Comparison of ENCODE assay signal across 1 cellular context in the genomic region with DNA sequence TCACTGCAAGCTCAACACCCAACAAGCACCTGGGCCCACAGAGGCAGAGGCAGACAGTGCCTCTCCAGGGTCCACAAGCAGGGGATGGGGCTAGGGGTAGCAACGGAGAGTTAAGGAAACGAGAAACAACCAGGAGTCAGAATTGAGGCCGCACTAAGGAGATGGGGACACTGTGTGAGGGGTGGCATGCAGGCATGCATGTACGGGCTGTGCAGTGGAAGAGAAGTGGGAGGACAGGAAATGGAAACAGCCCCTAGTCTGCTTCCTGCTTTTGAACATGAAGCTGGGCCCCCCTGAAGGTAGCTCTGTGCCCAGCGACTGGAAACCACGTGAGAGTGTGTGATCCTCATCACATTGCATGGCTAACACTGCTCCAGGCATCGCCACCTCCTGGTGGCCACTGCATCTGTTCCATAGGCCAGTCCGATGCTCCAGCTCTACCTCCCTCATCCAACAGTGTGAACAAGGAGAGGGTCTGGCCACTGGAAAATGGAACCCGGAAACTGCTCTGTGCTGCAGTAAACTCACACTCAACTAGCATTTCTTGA.
TF ChIP-seq lines count a peak whose summit lies in the region.

No MANE protein-coding gene starts in this region.

TF ChIP-seq in HepG2, 621 proteins besides CTCF, POLR2A, EP300 and RAD21 (continued from another document and continues in another):
- TF ChIP-seq, protein P1, sequence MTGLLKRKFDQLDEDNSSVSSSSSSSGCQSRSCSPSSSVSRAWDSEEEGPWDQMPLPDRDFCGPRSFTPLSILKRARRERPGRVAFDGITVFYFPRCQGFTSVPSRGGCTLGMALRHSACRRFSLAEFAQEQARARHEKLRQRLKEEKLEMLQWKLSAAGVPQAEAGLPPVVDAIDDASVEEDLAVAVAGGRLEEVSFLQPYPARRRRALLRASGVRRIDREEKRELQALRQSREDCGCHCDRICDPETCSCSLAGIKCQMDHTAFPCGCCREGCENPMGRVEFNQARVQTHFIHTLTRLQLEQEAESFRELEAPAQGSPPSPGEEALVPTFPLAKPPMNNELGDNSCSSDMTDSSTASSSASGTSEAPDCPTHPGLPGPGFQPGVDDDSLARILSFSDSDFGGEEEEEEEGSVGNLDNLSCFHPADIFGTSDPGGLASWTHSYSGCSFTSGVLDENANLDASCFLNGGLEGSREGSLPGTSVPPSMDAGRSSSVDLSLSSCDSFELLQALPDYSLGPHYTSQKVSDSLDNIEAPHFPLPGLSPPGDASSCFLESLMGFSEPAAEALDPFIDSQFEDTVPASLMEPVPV (CRISPR knock-in tag; IDR thresholded peaks at IDR 0.05), result no peak
- TF ChIP-seq ERF (CRISPR knock-in tag; IDR thresholded peaks at IDR 0.05), result peak; percentile 73
- TF ChIP-seq ZFX (CRISPR knock-in tag; IDR thresholded peaks at IDR 0.05; ENCODE audit: low read depth), result peak; percentile 38; the same call in 1 of the 2 replicates
- TF ChIP-seq HNRNPH1 (optimal IDR thresholded peaks at IDR 0.05; ENCODE audit: low read depth, low read length), result no peak
- no peak; the same call in 1 of the 2 replicates for TF ChIP-seq CBX5 (CRISPR knock-in tag; IDR thresholded peaks at IDR 0.05; ENCODE audit: borderline replicate concordance)
- TF ChIP-seq ZSCAN9 (CRISPR knock-in tag; IDR thresholded peaks at IDR 0.05; ENCODE audit: borderline replicate concordance), result no peak
- TF ChIP-seq POLR2AphosphoS5 (IDR thresholded peaks at IDR 0.05; ENCODE audit: low read depth, low read length), result no peak
- no peak for TF ChIP-seq EZH2 (conservative IDR thresholded peaks at IDR 0.05; ENCODE audit: low read depth, low read length)
- TF ChIP-seq HDAC2 (CRISPR knock-in tag; IDR thresholded peaks at IDR 0.05), result peak; percentile 52; the same call in 1 of the 2 replicates
- no peak for TF ChIP-seq ZFP36 (IDR thresholded peaks at IDR 0.05; ENCODE audit: borderline replicate concordance, low read depth, low read length, partially characterized antibody)
- no peak for TF ChIP-seq CEBPB (IDR thresholded peaks at IDR 0.05; ENCODE audit: borderline replicate concordance, low read depth, low read length)
- no peak for TF ChIP-seq ZNF136 (CRISPR knock-in tag; IDR thresholded peaks at IDR 0.05; ENCODE audit: low read depth)
- no peak for TF ChIP-seq RBAK (CRISPR knock-in tag; IDR thresholded peaks at IDR 0.05)
- 0 out of 2 replicates have a peak, but pooled peaks have one; percentile 17 for TF ChIP-seq ZNF788 (CRISPR knock-in tag; IDR thresholded peaks at IDR 0.05; ENCODE audit: borderline replicate concordance)
- TF ChIP-seq, protein P2, sequence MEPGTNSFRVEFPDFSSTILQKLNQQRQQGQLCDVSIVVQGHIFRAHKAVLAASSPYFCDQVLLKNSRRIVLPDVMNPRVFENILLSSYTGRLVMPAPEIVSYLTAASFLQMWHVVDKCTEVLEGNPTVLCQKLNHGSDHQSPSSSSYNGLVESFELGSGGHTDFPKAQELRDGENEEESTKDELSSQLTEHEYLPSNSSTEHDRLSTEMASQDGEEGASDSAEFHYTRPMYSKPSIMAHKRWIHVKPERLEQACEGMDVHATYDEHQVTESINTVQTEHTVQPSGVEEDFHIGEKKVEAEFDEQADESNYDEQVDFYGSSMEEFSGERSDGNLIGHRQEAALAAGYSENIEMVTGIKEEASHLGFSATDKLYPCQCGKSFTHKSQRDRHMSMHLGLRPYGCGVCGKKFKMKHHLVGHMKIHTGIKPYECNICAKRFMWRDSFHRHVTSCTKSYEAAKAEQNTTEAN (CRISPR knock-in tag; conservative IDR thresholded peaks at IDR 0.05), result peak; percentile 50; the same call in 1 of the 2 replicates
- TF ChIP-seq U2AF2 (IDR thresholded peaks at IDR 0.05; ENCODE audit: low read depth, low read length), result no peak
- TF ChIP-seq ZNF737 (CRISPR knock-in tag; IDR thresholded peaks at IDR 0.05; ENCODE audit: borderline replicate concordance), result no peak
- TF ChIP-seq HNF4A (CRISPR knock-in tag; IDR thresholded peaks at IDR 0.05), result no peak
- TF ChIP-seq, protein P3, sequence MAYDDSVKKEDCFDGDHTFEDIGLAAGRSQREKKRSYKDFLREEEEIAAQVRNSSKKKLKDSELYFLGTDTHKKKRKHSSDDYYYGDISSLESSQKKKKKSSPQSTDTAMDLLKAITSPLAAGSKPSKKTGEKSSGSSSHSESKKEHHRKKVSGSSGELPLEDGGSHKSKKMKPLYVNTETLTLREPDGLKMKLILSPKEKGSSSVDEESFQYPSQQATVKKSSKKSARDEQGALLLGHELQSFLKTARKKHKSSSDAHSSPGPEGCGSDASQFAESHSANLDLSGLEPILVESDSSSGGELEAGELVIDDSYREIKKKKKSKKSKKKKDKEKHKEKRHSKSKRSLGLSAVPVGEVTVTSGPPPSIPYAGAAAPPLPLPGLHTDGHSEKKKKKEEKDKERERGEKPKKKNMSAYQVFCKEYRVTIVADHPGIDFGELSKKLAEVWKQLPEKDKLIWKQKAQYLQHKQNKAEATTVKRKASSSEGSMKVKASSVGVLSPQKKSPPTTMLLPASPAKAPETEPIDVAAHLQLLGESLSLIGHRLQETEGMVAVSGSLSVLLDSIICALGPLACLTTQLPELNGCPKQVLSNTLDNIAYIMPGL (CRISPR knock-in tag; IDR thresholded peaks at IDR 0.05; ENCODE audit: borderline replicate concordance in 1 of 2, low read depth in 1 of 2), result 0 out of 4 replicates have a peak, but pooled peaks of 1 of the 2 experiments have one; percentile 44
- TF ChIP-seq HNRNPK (IDR thresholded peaks at IDR 0.05; ENCODE audit: low read depth, low read length, poor library complexity, severe bottlenecking), result no peak
- TF ChIP-seq MED13 (CRISPR knock-in tag; IDR thresholded peaks at IDR 0.05), result no peak
- no peak for TF ChIP-seq ZNF121 (CRISPR knock-in tag; IDR thresholded peaks at IDR 0.05)
- TF ChIP-seq TEAD3 (CRISPR knock-in tag; optimal IDR thresholded peaks at IDR 0.05; ENCODE audit: borderline replicate concordance), result no peak
- TF ChIP-seq SMC3 (IDR thresholded peaks at IDR 0.05; ENCODE audit: low read length), result peak; percentile 75
- no peak for TF ChIP-seq ZNF552 (CRISPR knock-in tag; IDR thresholded peaks at IDR 0.05; ENCODE audit: borderline replicate concordance)
- no peak for TF ChIP-seq ZNF343 (CRISPR knock-in tag; IDR thresholded peaks at IDR 0.05)
- no peak for TF ChIP-seq SIX1 (CRISPR knock-in tag; IDR thresholded peaks at IDR 0.05; ENCODE audit: borderline replicate concordance)
- TF ChIP-seq, protein P4, sequence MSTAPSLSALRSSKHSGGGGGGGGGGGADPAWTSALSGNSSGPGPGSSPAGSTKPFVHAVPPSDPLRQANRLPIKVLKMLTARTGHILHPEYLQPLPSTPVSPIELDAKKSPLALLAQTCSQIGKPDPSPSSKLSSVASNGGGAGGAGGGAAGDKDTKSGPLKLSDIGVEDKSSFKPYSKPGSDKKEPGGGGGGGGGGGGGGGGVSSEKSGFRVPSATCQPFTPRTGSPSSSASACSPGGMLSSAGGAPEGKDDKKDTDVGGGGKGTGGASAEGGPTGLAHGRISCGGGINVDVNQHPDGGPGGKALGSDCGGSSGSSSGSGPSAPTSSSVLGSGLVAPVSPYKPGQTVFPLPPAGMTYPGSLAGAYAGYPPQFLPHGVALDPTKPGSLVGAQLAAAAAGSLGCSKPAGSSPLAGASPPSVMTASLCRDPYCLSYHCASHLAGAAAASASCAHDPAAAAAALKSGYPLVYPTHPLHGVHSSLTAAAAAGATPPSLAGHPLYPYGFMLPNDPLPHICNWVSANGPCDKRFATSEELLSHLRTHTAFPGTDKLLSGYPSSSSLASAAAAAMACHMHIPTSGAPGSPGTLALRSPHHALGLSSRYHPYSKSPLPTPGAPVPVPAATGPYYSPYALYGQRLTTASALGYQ (CRISPR knock-in tag; IDR thresholded peaks at IDR 0.05), result no peak
- TF ChIP-seq FOSL2 (CRISPR knock-in tag; IDR thresholded peaks at IDR 0.05), result peak; percentile 12; the same call in 1 of the 2 replicates
- no peak for TF ChIP-seq ZNF160 (CRISPR knock-in tag; IDR thresholded peaks at IDR 0.05)
- TF ChIP-seq ZNF781 (CRISPR knock-in tag; IDR thresholded peaks at IDR 0.05; ENCODE audit: borderline replicate concordance, not compliant biosample characterization), result peak; percentile 54
- TF ChIP-seq ZSCAN31 (CRISPR knock-in tag; IDR thresholded peaks at IDR 0.05; ENCODE audit: low read depth), result no peak
- no peak for TF ChIP-seq ZBTB7A (CRISPR knock-in tag; IDR thresholded peaks at IDR 0.05)
- TF ChIP-seq ZNF326 (CRISPR knock-in tag; IDR thresholded peaks at IDR 0.05; ENCODE audit: borderline replicate concordance), result no peak
- TF ChIP-seq, protein P5, sequence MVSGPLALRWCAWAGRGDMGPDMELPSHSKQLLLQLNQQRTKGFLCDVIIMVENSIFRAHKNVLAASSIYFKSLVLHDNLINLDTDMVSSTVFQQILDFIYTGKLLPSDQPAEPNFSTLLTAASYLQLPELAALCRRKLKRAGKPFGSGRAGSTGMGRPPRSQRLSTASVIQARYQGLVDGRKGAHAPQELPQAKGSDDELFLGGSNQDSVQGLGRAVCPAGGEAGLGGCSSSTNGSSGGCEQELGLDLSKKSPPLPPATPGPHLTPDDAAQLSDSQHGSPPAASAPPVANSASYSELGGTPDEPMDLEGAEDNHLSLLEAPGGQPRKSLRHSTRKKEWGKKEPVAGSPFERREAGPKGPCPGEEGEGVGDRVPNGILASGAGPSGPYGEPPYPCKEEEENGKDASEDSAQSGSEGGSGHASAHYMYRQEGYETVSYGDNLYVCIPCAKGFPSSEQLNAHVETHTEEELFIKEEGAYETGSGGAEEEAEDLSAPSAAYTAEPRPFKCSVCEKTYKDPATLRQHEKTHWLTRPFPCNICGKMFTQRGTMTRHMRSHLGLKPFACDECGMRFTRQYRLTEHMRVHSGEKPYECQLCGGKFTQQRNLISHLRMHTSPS (CRISPR knock-in tag; IDR thresholded peaks at IDR 0.05; ENCODE audit: low read depth), result no peak
- TF ChIP-seq ZNF180 (CRISPR knock-in tag; IDR thresholded peaks at IDR 0.05; ENCODE audit: borderline replicate concordance, low read depth), result no peak
- TF ChIP-seq MED1 (CRISPR knock-in tag; IDR thresholded peaks at IDR 0.05), result peak; percentile 86
- TF ChIP-seq ZNF605 (CRISPR knock-in tag; IDR thresholded peaks at IDR 0.05), result no peak
- TF ChIP-seq NR2F6 (IDR thresholded peaks at IDR 0.05), result no peak
- TF ChIP-seq NR2F6 (CRISPR knock-in tag; IDR thresholded peaks at IDR 0.05), result peak; percentile 47; the same call in 1 of the 2 replicates
- TF ChIP-seq MEIS1 (CRISPR knock-in tag; IDR thresholded peaks at IDR 0.05; ENCODE audit: borderline replicate concordance), result no peak
- TF ChIP-seq, protein P6, sequence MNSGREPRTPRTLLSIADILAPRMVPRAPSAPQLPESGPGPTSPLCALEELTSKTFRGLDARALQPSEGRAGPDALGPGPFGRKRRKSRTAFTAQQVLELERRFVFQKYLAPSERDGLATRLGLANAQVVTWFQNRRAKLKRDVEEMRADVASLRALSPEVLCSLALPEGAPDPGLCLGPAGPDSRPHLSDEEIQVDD (CRISPR knock-in tag; IDR thresholded peaks at IDR 0.05; ENCODE audit: borderline replicate concordance), result no peak
- TF ChIP-seq, protein P7, sequence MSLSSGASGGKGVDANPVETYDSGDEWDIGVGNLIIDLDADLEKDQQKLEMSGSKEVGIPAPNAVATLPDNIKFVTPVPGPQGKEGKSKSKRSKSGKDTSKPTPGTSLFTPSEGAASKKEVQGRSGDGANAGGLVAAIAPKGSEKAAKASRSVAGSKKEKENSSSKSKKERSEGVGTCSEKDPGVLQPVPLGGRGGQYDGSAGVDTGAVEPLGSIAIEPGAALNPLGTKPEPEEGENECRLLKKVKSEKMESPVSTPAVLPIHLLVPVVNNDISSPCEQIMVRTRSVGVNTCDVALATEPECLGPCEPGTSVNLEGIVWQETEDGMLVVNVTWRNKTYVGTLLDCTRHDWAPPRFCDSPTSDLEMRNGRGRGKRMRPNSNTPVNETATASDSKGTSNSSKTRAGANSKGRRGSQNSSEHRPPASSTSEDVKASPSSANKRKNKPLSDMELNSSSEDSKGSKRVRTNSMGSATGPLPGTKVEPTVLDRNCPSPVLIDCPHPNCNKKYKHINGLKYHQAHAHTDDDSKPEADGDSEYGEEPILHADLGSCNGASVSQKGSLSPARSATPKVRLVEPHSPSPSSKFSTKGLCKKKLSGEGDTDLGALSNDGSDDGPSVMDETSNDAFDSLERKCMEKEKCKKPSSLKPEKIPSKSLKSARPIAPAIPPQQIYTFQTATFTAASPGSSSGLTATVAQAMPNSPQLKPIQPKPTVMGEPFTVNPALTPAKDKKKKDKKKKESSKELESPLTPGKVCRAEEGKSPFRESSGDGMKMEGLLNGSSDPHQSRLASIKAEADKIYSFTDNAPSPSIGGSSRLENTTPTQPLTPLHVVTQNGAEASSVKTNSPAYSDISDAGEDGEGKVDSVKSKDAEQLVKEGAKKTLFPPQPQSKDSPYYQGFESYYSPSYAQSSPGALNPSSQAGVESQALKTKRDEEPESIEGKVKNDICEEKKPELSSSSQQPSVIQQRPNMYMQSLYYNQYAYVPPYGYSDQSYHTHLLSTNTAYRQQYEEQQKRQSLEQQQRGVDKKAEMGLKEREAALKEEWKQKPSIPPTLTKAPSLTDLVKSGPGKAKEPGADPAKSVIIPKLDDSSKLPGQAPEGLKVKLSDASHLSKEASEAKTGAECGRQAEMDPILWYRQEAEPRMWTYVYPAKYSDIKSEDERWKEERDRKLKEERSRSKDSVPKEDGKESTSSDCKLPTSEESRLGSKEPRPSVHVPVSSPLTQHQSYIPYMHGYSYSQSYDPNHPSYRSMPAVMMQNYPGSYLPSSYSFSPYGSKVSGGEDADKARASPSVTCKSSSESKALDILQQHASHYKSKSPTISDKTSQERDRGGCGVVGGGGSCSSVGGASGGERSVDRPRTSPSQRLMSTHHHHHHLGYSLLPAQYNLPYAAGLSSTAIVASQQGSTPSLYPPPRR (CRISPR knock-in tag; IDR thresholded peaks at IDR 0.05; ENCODE audit: borderline replicate concordance), result no peak
- TF ChIP-seq ZBTB38 (CRISPR knock-in tag; IDR thresholded peaks at IDR 0.05), result peak; percentile 87
- no peak for TF ChIP-seq ARID2 (CRISPR knock-in tag; IDR thresholded peaks at IDR 0.05; ENCODE audit: borderline replicate concordance)
- TF ChIP-seq, protein P8, sequence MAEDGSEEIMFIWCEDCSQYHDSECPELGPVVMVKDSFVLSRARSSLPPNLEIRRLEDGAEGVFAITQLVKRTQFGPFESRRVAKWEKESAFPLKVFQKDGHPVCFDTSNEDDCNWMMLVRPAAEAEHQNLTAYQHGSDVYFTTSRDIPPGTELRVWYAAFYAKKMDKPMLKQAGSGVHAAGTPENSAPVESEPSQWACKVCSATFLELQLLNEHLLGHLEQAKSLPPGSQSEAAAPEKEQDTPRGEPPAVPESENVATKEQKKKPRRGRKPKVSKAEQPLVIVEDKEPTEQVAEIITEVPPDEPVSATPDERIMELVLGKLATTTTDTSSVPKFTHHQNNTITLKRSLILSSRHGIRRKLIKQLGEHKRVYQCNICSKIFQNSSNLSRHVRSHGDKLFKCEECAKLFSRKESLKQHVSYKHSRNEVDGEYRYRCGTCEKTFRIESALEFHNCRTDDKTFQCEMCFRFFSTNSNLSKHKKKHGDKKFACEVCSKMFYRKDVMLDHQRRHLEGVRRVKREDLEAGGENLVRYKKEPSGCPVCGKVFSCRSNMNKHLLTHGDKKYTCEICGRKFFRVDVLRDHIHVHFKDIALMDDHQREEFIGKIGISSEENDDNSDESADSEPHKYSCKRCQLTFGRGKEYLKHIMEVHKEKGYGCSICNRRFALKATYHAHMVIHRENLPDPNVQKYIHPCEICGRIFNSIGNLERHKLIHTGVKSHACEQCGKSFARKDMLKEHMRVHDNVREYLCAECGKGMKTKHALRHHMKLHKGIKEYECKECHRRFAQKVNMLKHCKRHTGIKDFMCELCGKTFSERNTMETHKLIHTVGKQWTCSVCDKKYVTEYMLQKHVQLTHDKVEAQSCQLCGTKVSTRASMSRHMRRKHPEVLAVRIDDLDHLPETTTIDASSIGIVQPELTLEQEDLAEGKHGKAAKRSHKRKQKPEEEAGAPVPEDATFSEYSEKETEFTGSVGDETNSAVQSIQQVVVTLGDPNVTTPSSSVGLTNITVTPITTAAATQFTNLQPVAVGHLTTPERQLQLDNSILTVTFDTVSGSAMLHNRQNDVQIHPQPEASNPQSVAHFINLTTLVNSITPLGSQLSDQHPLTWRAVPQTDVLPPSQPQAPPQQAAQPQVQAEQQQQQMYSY (CRISPR knock-in tag; IDR thresholded peaks at IDR 0.05), result no peak
